8 cellular contexts compared by ENCODE assay signal in the genomic region with DNA sequence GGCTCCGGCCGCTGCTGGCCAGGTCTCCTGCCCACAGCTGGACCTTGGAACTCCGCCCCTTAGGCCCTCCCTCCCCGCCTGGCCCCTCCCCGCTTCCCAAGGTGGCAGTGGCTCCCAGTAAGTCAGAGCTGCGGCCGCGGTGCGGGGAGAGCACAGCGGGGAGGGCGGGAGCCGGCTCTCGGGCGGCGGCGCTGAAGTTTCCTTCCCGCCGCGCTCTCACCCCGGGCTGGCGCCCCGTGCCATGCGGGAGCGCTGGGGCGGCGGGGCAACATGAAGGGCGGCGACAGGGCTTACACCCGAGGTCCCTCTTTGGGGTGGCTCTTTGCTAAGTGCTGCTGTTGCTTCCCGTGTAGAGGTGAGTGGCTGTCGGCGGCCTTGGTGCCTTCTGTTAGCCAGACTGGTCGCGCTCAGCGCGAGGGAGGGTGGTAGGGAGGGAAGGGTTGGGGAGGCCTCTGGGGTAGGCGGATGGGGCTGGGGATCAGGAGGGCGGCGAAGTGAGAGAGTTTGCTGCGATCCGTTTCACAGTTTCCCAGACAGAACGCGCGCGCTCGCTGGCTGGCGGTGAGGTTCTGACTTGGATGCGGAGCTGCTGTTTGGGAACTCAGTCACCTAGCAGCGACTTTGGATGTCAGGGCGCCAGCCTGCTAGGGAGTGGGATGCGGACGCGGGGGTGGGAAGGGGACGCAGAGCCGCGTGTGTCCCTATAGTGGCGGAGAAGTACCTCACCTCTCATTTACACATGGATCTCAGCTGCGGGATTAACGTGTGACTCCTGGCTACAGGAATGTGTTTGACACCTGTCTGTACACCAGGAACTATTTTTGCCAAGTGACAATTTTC.
DNase-seq lines count a peak whose midpoint lies in the region; ATAC-seq, FAIRE-seq and TF ChIP-seq lines count a peak whose summit lies in the region.

No MANE protein-coding gene starts in this region.

- H3K36me3 ChIP-seq in GM06990 (ENCODE audit: control insufficient read depth, insufficient read depth, low read length) (no peaks in the 10 kb centered on the region), heart left ventricle (no peaks in the 10 kb centered on the region), pancreas (no peaks in the 10 kb centered on the region)

- WGBS in heart left ventricle, 4 donors, result 1 to 3% (median 2%) methylated on average over 19 to 59 of the region's 59 CpGs
- WGBS in pancreas, 2 donors, result 1% methylated on average over 59 of the region's 59 CpGs

- DNase-seq in GM06990 (ENCODE audit: extremely low read depth, insufficient read length) (no peak), NCI-H69 (lab: John Stamatoyannopoulos, UW) (peak; percentile 56), heart left ventricle (peak; percentile 80 to 89 (median 84)), pancreas (peak; percentile 91 to 97 (median 92)), Kasumi-1 (lab: John Stamatoyannopoulos, UW) (no peak)
- peak; percentile 5 for DNase-seq in activated gamma-delta T cell treated with anti-CD3 and anti-CD28 coated beads, Interleukin-2, amount 50 U/mL, for 16 hours (ENCODE audit: low read depth)

- intact Hi-C loops in heart left ventricle (cut with DNase I), result loop anchor here in 1 of 10 donors (2.0 kb wide), 1 partner anchor 16 kb away; no protein-coding TSS in a partner anchor
- intact Hi-C loops in pancreas (cut with DNase I), result no loop called here

- TF ChIP-seq CTCF in GM06990 (IDR thresholded peaks at IDR 0.05; ENCODE audit: insufficient read depth, low read length, poor library complexity, severe bottlenecking) (no peak), heart left ventricle (IDR thresholded peaks at IDR 0.05) (no peak), pancreas (IDR thresholded peaks at IDR 0.05) (no peak)

- H3K4me1 ChIP-seq in heart left ventricle, result peaks cover 0 to 37% (median 18%) of the 10 kb centered on the region in 12 donors
- peaks cover 8 to 22% (median 22%) of the 10 kb centered on the region in 3 donors for H3K4me1 ChIP-seq in pancreas

- no peak for FAIRE-seq in pancreas (lab: Jason Lieb, UNC)

- peak; percentile 54 to 88 for TF ChIP-seq POLR2A in heart left ventricle (IDR thresholded peaks at IDR 0.05)

- H3K27me3 ChIP-seq in GM06990 (replicated peaks; ENCODE audit: control insufficient read depth, insufficient read depth, low read length) (no peaks in the 10 kb centered on the region; the same call in 1 of the 2 replicates), heart left ventricle (peaks cover 0 to 16% (median 0%) of the 10 kb centered on the region in 9 donors), pancreas (no peaks in the 10 kb centered on the region)

- H3K27ac ChIP-seq in heart left ventricle (peak overlapping the region; percentile 0 to 94 (median 84)), pancreas (peak overlapping the region; percentile 59 to 77 (median 70))

- H3K9me3 ChIP-seq in heart left ventricle, result no peaks in the 10 kb centered on the region
- H3K9me3 ChIP-seq in pancreas, result no peaks in the 10 kb centered on the region

- H3K4me3 ChIP-seq in GM06990 (replicated peaks; ENCODE audit: low read depth, low read length), result peak overlapping the region; percentile 51
- H3K4me3 ChIP-seq in heart left ventricle, result peak overlapping the region; percentile 33 to 81 (median 64)
- peak overlapping the region; percentile 15 to 67 (median 42) for H3K4me3 ChIP-seq in pancreas

- ATAC-seq in heart left ventricle (peak; percentile 80 to 96 (median 93)), pancreas (peak; percentile 93 to 96 (median 94)), HG03135 (IDR thresholded peaks at IDR 0.05; ENCODE audit: unreplicated experiment) (no peak), GM18868 (IDR thresholded peaks at IDR 0.05; ENCODE audit: unreplicated experiment) (no peak)

Comparison
In these comparisons a context has a peak if more than half of its experiments do, and no peak if none do; other contexts are left out.
1. DNase-seq: peak in NCI-H69 (single experiment), activated gamma-delta T cell treated with anti-CD3 and anti-CD28 coated beads, Interleukin-2, amount 50 U/mL, for 16 hours (single experiment), heart left ventricle (5 of 5) and pancreas (6 of 6); none in GM06990 (single experiment) and Kasumi-1 (0 of 2).
2. ATAC-seq: peak in heart left ventricle (4 of 4) and pancreas (4 of 4); none in HG03135 (single experiment) and GM18868 (single experiment).
3. Peak in every context shown above with its lines, with median percentiles within 50 percentile points of each other: H3K4me3 ChIP-seq.